ENCODE assay signal across 18 cellular contexts in the genomic region with DNA sequence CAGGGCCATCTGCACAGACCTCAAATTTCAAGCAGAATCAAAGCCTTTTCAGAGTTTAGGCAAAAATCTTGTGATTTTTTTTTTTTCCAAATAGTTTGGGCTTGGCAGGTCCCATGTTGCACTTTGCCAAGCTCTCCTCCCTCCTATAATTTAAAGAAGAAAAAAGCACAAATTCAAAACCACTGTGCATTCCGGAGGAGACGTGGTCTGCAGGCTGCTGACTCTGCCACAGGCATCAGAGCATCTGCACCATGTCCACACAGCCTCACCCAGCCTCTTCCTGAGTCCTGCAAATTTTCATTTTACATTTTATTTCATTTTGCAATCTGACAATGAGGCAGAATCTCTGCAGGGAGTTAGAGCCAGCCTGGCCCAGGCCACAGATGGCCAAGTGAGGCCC. TPM values are rescaled to one million over a fixed set of nuclear protein-coding genes. Genes with fewer than 3 reads are reported as not detected.
A peak's percentile ranks its signal among the peaks of the same experiment; 100 is the strongest.
DNase-seq lines count a peak whose midpoint lies in the region; TF ChIP-seq lines count a peak whose summit lies in the region.
"Had no signal": no experiment of that assay in that cellular context is flagged by ENCODE, and none has a peak within 500 bp of the region (broad histone marks: within the 10 kb centered on the region; RNA-seq: fewer than 3 reads in every experiment).

No MANE protein-coding gene starts in this region.

- H3K27me3 Mint-ChIP-seq in CD14-positive monocyte (ENCODE audit: low read depth in 3 of 3): peaks cover 0 to 6% (median 4%) of the 10 kb centered on the region in 3 donors

- H3K9me3 ChIP-seq in osteoblast (ENCODE audit: low read depth, low read length): peaks cover 3% of the 10 kb centered on the region

- peaks cover 28 to 55% (median 46%) of the 10 kb centered on the region in 7 donors for H3K9me3 Mint-ChIP-seq in CD14-positive monocyte

- no peak overlapping the region for H3K4me3 ChIP-seq in AG10803 (ENCODE audit: low read length)
- no peak overlapping the region for H3K4me3 ChIP-seq in fibroblast of the aortic adventitia (ENCODE audit: low read depth, low read length)
- H3K4me3 ChIP-seq in osteoblast (ENCODE audit: insufficient read depth, low read length): no peak overlapping the region

- H3K4me1 ChIP-seq in osteoblast (ENCODE audit: insufficient read depth, low read length): no peaks in the 10 kb centered on the region

- H3K4me3 Mint-ChIP-seq in CD14-positive monocyte: no peak overlapping the region
- H3K4me3 Mint-ChIP-seq: CD4-positive, alpha-beta memory T cell; HFFc6 had no signal

- intact Hi-C loops in CD14-positive monocyte (cut with micrococcal nuclease): no loop called here

- no peaks in the 10 kb centered on the region for H3K4me1 Mint-ChIP-seq in CD14-positive monocyte
- H3K4me1 Mint-ChIP-seq: CD4-positive, alpha-beta memory T cell had no signal

- no peak for TF ChIP-seq CTCF in AG10803 (conservative IDR thresholded peaks at IDR 0.05; ENCODE audit: low read length)
- no peak for TF ChIP-seq CTCF in CD14-positive monocyte (IDR thresholded peaks at IDR 0.05)
- no peak for TF ChIP-seq CTCF in fibroblast of the aortic adventitia (IDR thresholded peaks at IDR 0.05; ENCODE audit: insufficient read depth, low read length)
- no peak for TF ChIP-seq CTCF in osteoblast (IDR thresholded peaks at IDR 0.05; ENCODE audit: extremely low read depth, low read depth, low read length)

- no peaks in the 10 kb centered on the region for H3K36me3 ChIP-seq in osteoblast (ENCODE audit: insufficient read depth, low read length)

- no peak overlapping the region for H3K4me2 ChIP-seq in osteoblast (ENCODE audit: insufficient read depth, low read length)

- no peak overlapping the region for H3K27ac Mint-ChIP-seq in CD14-positive monocyte
- H3K27ac Mint-ChIP-seq: CD4-positive, alpha-beta memory T cell; HFFc6 had no signal

- peak; percentile 12 for DNase-seq in AG10803 (ENCODE audit: low read depth)
- DNase-seq in CD14-positive monocyte (ENCODE audit: low spot score): peak; percentile 33
- peak; percentile 15 for DNase-seq in fibroblast of the aortic adventitia (ENCODE audit: low read depth)
- DNase-seq in osteoblast (ENCODE audit: insufficient read length, low spot score, missing footprints): peak; percentile 36
- DNase-seq in activated T-cell treated with anti-CD3 and anti-CD28 coated beads, Interleukin-2, amount 50 U/mL, for 48 hours: no peak
- no peak for DNase-seq in activated CD4-positive, alpha-beta T cell treated with anti-CD3 and anti-CD28 coated beads, Interleukin-2, amount 50 U/mL, for 4 hours
- DNase-seq in NCI-H226: no peak
- DNase-seq: ACHN; AML-193; CD4-positive, alpha-beta memory T cell; DMS153; DMS79 treated with DMSO at 0.1 percent for 48 hours; GF-D8; GOT3; H7; HFFc6; IMR-90 had no signal

- H3K27me3 ChIP-seq in osteoblast (ENCODE audit: insufficient read depth, low read length): no peaks in the 10 kb centered on the region

- no peaks in the 10 kb centered on the region for H3K36me3 Mint-ChIP-seq in CD14-positive monocyte

- no peak overlapping the region for H2AFZ ChIP-seq in osteoblast (ENCODE audit: low read length)

- no peaks in the 10 kb centered on the region for H3K79me2 ChIP-seq in osteoblast (ENCODE audit: insufficient read depth, low read length)

- H3K27ac ChIP-seq in osteoblast (ENCODE audit: low read depth, low read length): no peak overlapping the region
- H3K27ac ChIP-seq: C4-2B had no signal

- no peaks in the 10 kb centered on the region for H4K20me1 ChIP-seq in osteoblast (ENCODE audit: insufficient read depth, low read length)

RNA-seq across cellular contexts. Expression of gene GPC1, which starts 15.7 kb away (rescaled TPM):
- not detected for polyA plus RNA-seq in CD14-positive monocyte
- total RNA-seq in fibroblast of the aortic adventitia (ENCODE audit: low replicate concordance) (44.7 and 69.6 TPM in 2 replicates), osteoblast (44.8 and 54.3 TPM in 2 replicates)

Comparison
In these comparisons a context has a peak if more than half of its experiments do, and no peak if none do; other contexts are left out.
1. DNase-seq: peak in AG10803 (single experiment), CD14-positive monocyte (single experiment), fibroblast of the aortic adventitia (single experiment) and osteoblast (single experiment); none in activated T-cell treated with anti-CD3 and anti-CD28 coated beads, Interleukin-2, amount 50 U/mL, for 48 hours (0 of 2), activated CD4-positive, alpha-beta T cell treated with anti-CD3 and anti-CD28 coated beads, Interleukin-2, amount 50 U/mL, for 4 hours (0 of 2) and NCI-H226 (single experiment).